Comparison of ENCODE assay signal across 17 cellular contexts in genomic region chr6:53915292-53915691, GRCh38.
DNase-seq lines count a peak whose midpoint lies in the region; ATAC-seq, FAIRE-seq and TF ChIP-seq lines count a peak whose summit lies in the region.
"Had no signal": no experiment of that assay in that cellular context is flagged by ENCODE, and none has a peak within 500 bp of the region (broad histone marks: within the 10 kb centered on the region; RNA-seq: fewer than 3 reads in every experiment).

No MANE protein-coding gene starts in this region.

- no peak overlapping the region for H3K4ac ChIP-seq in H1 (replicated peaks; ENCODE audit: insufficient read length, low read depth, low read length)

- no peak overlapping the region for H2BK120ac ChIP-seq in H1 (replicated peaks; ENCODE audit: low read depth, low read length)

- no peak overlapping the region for H3K23ac ChIP-seq in H1 (ENCODE audit: insufficient read length)

- no peak overlapping the region for H2BK12ac ChIP-seq in H1 (ENCODE audit: low read depth, low read length)

- H3K23me2 ChIP-seq in H1 (ENCODE audit: low read depth, low read length) = no peaks in the 10 kb centered on the region

- H3K27ac ChIP-seq in A549 (no peak overlapping the region), KMS-11 (peak overlapping the region; percentile 71; the same call in 1 of the 2 replicates), H1 (ENCODE audit: low read depth, low read length) (no peak overlapping the region)
- H3K27ac ChIP-seq: HL-60 had no signal

- no peaks in the 10 kb centered on the region for H3K4me1 ChIP-seq in A549
- peaks cover 74% of the 10 kb centered on the region for H3K4me1 ChIP-seq in KMS-11 (ENCODE audit: low read depth, poor library complexity, severe bottlenecking)
- peaks cover 0 to 4% (median 2%) of the 10 kb centered on the region in 4 experiments; a peak in 1 of 7 replicates for H3K4me1 ChIP-seq in H1 (replicated peaks in 1 of 4; ENCODE audit: control insufficient read depth in 3 of 4, insufficient read depth in 4 of 4, low read length in 3 of 4)

- no peak overlapping the region for H3K18ac ChIP-seq in H1 (ENCODE audit: extremely low read depth, low read length)

- no peak overlapping the region for H2BK5ac ChIP-seq in H1 (ENCODE audit: low read depth, low read length)

- ATAC-seq in A549 (no peak), HG03521 (IDR thresholded peaks at IDR 0.05; ENCODE audit: unreplicated experiment) (no peak), omental fat pad (ENCODE audit: low FRiP score) (no peak)
- ATAC-seq: GM23338 had no signal

- H4K8ac ChIP-seq in H1 (ENCODE audit: extremely low read depth, insufficient read depth, low read length) = no peak overlapping the region

- no peak for TF ChIP-seq RAD21 in A549 (conservative IDR thresholded peaks at IDR 0.05 in 1 of 2, IDR thresholded peaks at IDR 0.05 in 1 of 2)
- TF ChIP-seq RAD21 in H1 (IDR thresholded peaks at IDR 0.05 in 1 of 2, conservative IDR thresholded peaks at IDR 0.05 in 1 of 2; ENCODE audit: low read depth in 2 of 2, low read length in 2 of 2) = no peak

- H3K27me3 ChIP-seq in KMS-11 (ENCODE audit: insufficient read depth, low read depth) (no peaks in the 10 kb centered on the region), H1 (replicated peaks in 1 of 4; ENCODE audit: control insufficient read depth in 3 of 4, extremely low read depth in 1 of 4, insufficient read depth in 3 of 4, low read length in 3 of 4) (no peaks in the 10 kb centered on the region)

- no peak overlapping the region for H2AK5ac ChIP-seq in H1 (ENCODE audit: low read depth, low read length)

- no peak overlapping the region for H4K5ac ChIP-seq in H1 (ENCODE audit: insufficient read length, low read depth, low read length)

- no peaks in the 10 kb centered on the region for H3K36me3 ChIP-seq in KMS-11 (ENCODE audit: insufficient read depth)
- H3K36me3 ChIP-seq in H1 (ENCODE audit: control insufficient read depth in 2 of 4, insufficient read depth in 4 of 4, low read length in 3 of 4) = no peaks in the 10 kb centered on the region; a peak in 1 of 8 replicates

- H3K9me3 ChIP-seq in A549 (no peaks in the 10 kb centered on the region), H1 (ENCODE audit: insufficient read depth in 2 of 2, low read depth in 1 of 2, low read length in 1 of 2) (no peaks in the 10 kb centered on the region)

- H3K4me2 ChIP-seq in A549 (no peak overlapping the region), KMS-11 (peak overlapping the region; percentile 81), H1 (ENCODE audit: insufficient read depth in 1 of 2, low read depth in 2 of 2, low read length in 2 of 2) (no peak overlapping the region)
- H3K4me2 ChIP-seq: GM23338 had no signal

- H2BK15ac ChIP-seq in H1 (ENCODE audit: low read length) = no peak overlapping the region

- H3K79me2 ChIP-seq in KMS-11 (ENCODE audit: insufficient read depth, low read depth) = no peaks in the 10 kb centered on the region; the same call in 1 of the 2 replicates
- H3K79me2 ChIP-seq in H1 (ENCODE audit: control insufficient read depth in 1 of 2, insufficient read depth in 2 of 2, low read length in 2 of 2) = no peaks in the 10 kb centered on the region

- TF ChIP-seq EP300 in A549 (IDR thresholded peaks at IDR 0.05) (no peak), H1 (IDR thresholded peaks at IDR 0.05; ENCODE audit: borderline replicate concordance in 1 of 2, low read depth in 2 of 2, low read length in 2 of 2) (no peak)

- H3K56ac ChIP-seq in H1 (replicated peaks; ENCODE audit: insufficient read length, low read depth, low read length) = no peak overlapping the region

- 96% methylated on average over 4 of the region's 4 CpGs for WGBS in A549 (ENCODE audit: missing lambda C conversion rate)
- WGBS in H1 (ENCODE audit: extremely low coverage in 1 of 2, insufficient coverage in 1 of 2, insufficient read length in 1 of 2, insufficient replicate concordance in 2 of 2, low coverage in 1 of 2, low lambda C conversion rate in 2 of 2, missing lambda C conversion rate in 1 of 2), 2 experiments = 90% methylated on average over 4 of the region's 4 CpGs; no CpG with 5 or more reads in 1 of the 2 experiments

- no peak for TF ChIP-seq POLR2A in A549 (IDR thresholded peaks at IDR 0.05; ENCODE audit: low read length)
- TF ChIP-seq POLR2A in H1 (IDR thresholded peaks at IDR 0.05; ENCODE audit: control extremely low read depth in 1 of 2, low read depth in 2 of 2, low read length in 2 of 2) = no peak

- no peaks in the 10 kb centered on the region for H4K20me1 ChIP-seq in KMS-11 (ENCODE audit: insufficient read depth)
- H4K20me1 ChIP-seq in H1 (replicated peaks in 1 of 2; ENCODE audit: control insufficient read depth in 1 of 2, insufficient read depth in 2 of 2, low read length in 2 of 2) = no peaks in the 10 kb centered on the region

- no peak for DNase-seq in A549 (ENCODE audit: low read depth in 1 of 2, low spot score in 1 of 2)
- DNase-seq in H1 (ENCODE audit: low read depth in 1 of 2, low spot score in 2 of 2) = no peak
- DNase-seq in renal cortical epithelial cell (ENCODE audit: low read depth) = peak; percentile 71
- DNase-seq in pons (ENCODE audit: low spot score) = no peak
- DNase-seq in omental fat pad (ENCODE audit: low spot score) = no peak
- DNase-seq: 8988T; ACHN; C1 segment of cervical spinal cord; Calu3; CD4-positive, alpha-beta T cell; DMS 273 treated with DMSO at 0.1 percent for 48 hours; H9; KG1 had no signal

- H3K4me3 ChIP-seq in A549 (no peak overlapping the region), KMS-11 (IDR thresholded peaks at IDR 0.05; ENCODE audit: insufficient read depth, low read depth, low read length) (no peak overlapping the region), H1 (ENCODE audit: extremely low read depth in 1 of 4, insufficient read depth in 2 of 4, low read depth in 3 of 4, low read length in 4 of 4) (no peak overlapping the region)
- H3K4me3 ChIP-seq: GM23338 had no signal

- H4K91ac ChIP-seq in H1 (replicated peaks; ENCODE audit: insufficient read length, low read length) = no peak overlapping the region

- FAIRE-seq in A549 (lab: Jason Lieb, UNC) = no peak
- FAIRE-seq in H1 (lab: Jason Lieb, UNC) = no peak

- H3K9ac ChIP-seq in KMS-11 = no peak overlapping the region
- H3K9ac ChIP-seq in H1 (replicated peaks in 1 of 4; ENCODE audit: extremely low read depth in 1 of 4, low read depth in 3 of 4, low read length in 3 of 4) = no peak overlapping the region

- CTCF ChIA-PET in A549 (lab: Yijun Ruan, JAX) = no interaction called here
- CTCF ChIA-PET in H1 (lab: Charles Lee; ENCODE audit: partially characterized antibody) = interaction anchor here (0.7 to 1.6 kb wide), 2 partner anchors 85 to 1998 kb away, joined by 3 read pairs; no protein-coding TSS in a partner anchor

- no peaks in the 10 kb centered on the region for H3K79me1 ChIP-seq in H1 (ENCODE audit: low read depth, low read length)

- POLR2A ChIA-PET in A549 (lab: Yijun Ruan, JAX) (interaction anchor here (1.6 kb wide), 1 partner anchor 121 kb away, joined by 3 read pairs; the partner anchor contains the start of gene LRRC1), H1 (lab: Charles Lee; ENCODE audit: partially characterized antibody) (no interaction called here)

- H2AFZ ChIP-seq in KMS-11 (ENCODE audit: low read depth) (no peak overlapping the region), H1 (ENCODE audit: low read length) (no peak overlapping the region)
- H2AFZ ChIP-seq: GM23338 had no signal

- no peak overlapping the region for H2BK20ac ChIP-seq in H1 (ENCODE audit: low read length)

- H3K14ac ChIP-seq in H1 (ENCODE audit: insufficient read length) = no peak overlapping the region

- TF ChIP-seq CTCF in A549 (IDR thresholded peaks at IDR 0.05) (no peak), KMS-11 (conservative IDR thresholded peaks at IDR 0.05; ENCODE audit: low read depth, low read length) (no peak), H1 (IDR thresholded peaks at IDR 0.05; ENCODE audit: control extremely low read depth in 1 of 3, insufficient read depth in 1 of 3, low read depth in 1 of 3, low read length in 3 of 3) (no peak), omental fat pad (IDR thresholded peaks at IDR 0.05) (no peak)

TF ChIP-seq in A549, 52 proteins besides CTCF, POLR2A, EP300 and RAD21:
- TF ChIP-seq MAFK (IDR thresholded peaks at IDR 0.05; ENCODE audit: partially characterized antibody) (peak; percentile 58), NFE2L2 (conservative IDR thresholded peaks at IDR 0.05; ENCODE audit: low read length) (no peak)

TF ChIP-seq in H1, 55 proteins besides CTCF, POLR2A, EP300 and RAD21:
- TF ChIP-seq MAFK (IDR thresholded peaks at IDR 0.05; ENCODE audit: low read depth, low read length) = peak; percentile 23; the same call in 1 of the 2 replicates
- no peak for TF ChIP-seq TBP (IDR thresholded peaks at IDR 0.05; ENCODE audit: low read depth, low read length)
TF ChIP-seq in H1: peak in this region for 1.

Comparison
In these comparisons a context has a peak if more than half of its experiments do, and no peak if none do; other contexts are left out.
1. Of the 18 proteins assayed by ChIP-seq in both H1 and A549: peak only in H1: none; only in A549: none; in both: MAFK; in neither: 17.